Comparison of ENCODE assay signal across 19 cellular contexts in the genomic region with DNA sequence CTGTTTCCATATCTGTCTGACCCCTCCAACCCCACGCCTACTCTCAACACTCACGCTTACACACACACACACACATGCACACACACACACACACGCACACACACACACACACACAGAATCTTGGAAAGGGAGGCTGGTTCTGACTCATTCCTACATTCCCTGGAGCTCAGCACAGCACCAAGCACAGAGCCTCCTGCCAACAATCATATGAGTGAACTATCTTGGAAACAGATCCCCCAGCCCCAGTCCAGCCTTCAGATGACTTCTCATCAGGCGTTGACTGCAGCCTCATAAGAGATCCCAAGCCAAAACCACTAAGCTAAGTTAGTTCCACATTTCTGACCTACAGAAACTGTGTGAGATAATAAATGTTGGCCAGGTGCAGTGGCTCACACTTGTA. TPM values are rescaled to one million over a fixed set of nuclear protein-coding genes. Genes with fewer than 3 reads are reported as not detected.
DNase-seq lines count a peak whose midpoint lies in the region; ATAC-seq and TF ChIP-seq lines count a peak whose summit lies in the region.
"Had no signal": no experiment of that assay in that cellular context is flagged by ENCODE, and none has a peak within 500 bp of the region (broad histone marks: within the 10 kb centered on the region; RNA-seq: fewer than 3 reads in every experiment).

No MANE protein-coding gene starts in this region.

- H3K9ac ChIP-seq in BLaER1 treated with 17β-estradiol and CSF1 and Interleukin-3, amounts not matched to agents 10 nM and 100 nM = no peak overlapping the region

- peak overlapping the region in 9 of 11 experiments; percentile 21 to 92 (median 86); a peak in 12 of 22 replicates for H3K4me2 ChIP-seq in BLaER1 treated with 17β-estradiol and CSF1 and Interleukin-3, amounts not matched to agents 10 nM and 100 nM
- no peak overlapping the region for H3K4me2 ChIP-seq in hepatocyte

- H2AFZ ChIP-seq in hepatocyte = no peak overlapping the region

- WGBS in hepatocyte (ENCODE audit: low lambda C conversion rate, missing lambda C conversion rate) = 80% methylated on average over 4 of the region's 4 CpGs

- H3K27ac ChIP-seq in BLaER1 treated with 17β-estradiol and CSF1 and Interleukin-3, amounts not matched to agents 10 nM and 100 nM = peak overlapping the region in 10 of 11 experiments; percentile 53 to 96 (median 90); a peak in 19 of 22 replicates
- H3K27ac ChIP-seq in hepatocyte = no peak overlapping the region
- H3K27ac ChIP-seq: coronary artery, esophagus muscularis mucosa, Peyer's patch, suprapubic skin had no signal

- H3K9me2 ChIP-seq in hepatocyte (replicated peaks; ENCODE audit: insufficient read depth) = no peaks in the 10 kb centered on the region

- peaks cover 7% of the 10 kb centered on the region for H3K4me1 Mint-ChIP-seq in activated T-cell treated with anti-CD3 and anti-CD28 coated beads, Interleukin-2, amount 50 U/mL, for 72 hours (ENCODE audit: low read depth)
- H3K4me1 Mint-ChIP-seq in activated T-helper 2 cell treated with anti-CD3 and anti-CD28 coated beads, Interferon-gamma antibody, Interleukin-2, Interleukin-4, amounts not matched to agents 10 μg/mL and 5 μg/mL and 100 μg/mL, durations not matched to agents 14 hours and 24 hours and 36 hours (ENCODE audit: low read depth) = no peaks in the 10 kb centered on the region
- H3K4me1 Mint-ChIP-seq: activated CD4-positive, alpha-beta T cell treated with anti-CD3 and anti-CD28 coated beads for 36 hours had no signal

- TF ChIP-seq CTCF in hepatocyte (IDR thresholded peaks at IDR 0.05; ENCODE audit: poor library complexity) = no peak

- peak overlapping the region in 1 of 2 donors; percentile 21 for H3K4me3 Mint-ChIP-seq in activated T-cell treated with anti-CD3 and anti-CD28 coated beads, Interleukin-2, amount 50 U/mL, for 72 hours
- no peak overlapping the region for H3K4me3 Mint-ChIP-seq in activated T-helper 2 cell treated with anti-CD3 and anti-CD28 coated beads, Interferon-gamma antibody, Interleukin-2, Interleukin-4, amounts not matched to agents 10 μg/mL and 5 μg/mL and 100 μg/mL, durations not matched to agents 14 hours and 24 hours and 36 hours (ENCODE audit: low read depth)
- H3K4me3 Mint-ChIP-seq: activated CD4-positive, alpha-beta T cell treated with anti-CD3 and anti-CD28 coated beads for 36 hours; activated T-cell treated with anti-CD3 and anti-CD28 coated beads, Interleukin-2, amount 50 U/mL, for 24 hours had no signal

- H3K27ac Mint-ChIP-seq in activated T-cell treated with anti-CD3 and anti-CD28 coated beads, Interleukin-2, amount 50 U/mL, for 72 hours = no peak overlapping the region
- no peak overlapping the region for H3K27ac Mint-ChIP-seq in activated T-helper 2 cell treated with anti-CD3 and anti-CD28 coated beads, Interferon-gamma antibody, Interleukin-2, Interleukin-4, amounts not matched to agents 10 μg/mL and 5 μg/mL and 100 μg/mL, durations not matched to agents 14 hours and 24 hours and 36 hours
- H3K27ac Mint-ChIP-seq: activated CD4-positive, alpha-beta T cell treated with anti-CD3 and anti-CD28 coated beads for 36 hours; activated T-cell treated with anti-CD3 and anti-CD28 coated beads, Interleukin-2, amount 50 U/mL, for 24 hours had no signal

- in situ Hi-C loops in KBM-7 (cut with MboI; ENCODE audit: low pct_unique_long_range_greater_than_20kb, low sequenced_read_pairs) = loop anchor here (10.0 kb wide), 1 partner anchor 57 kb away; no protein-coding TSS in a partner anchor

- peaks cover 68% of the 10 kb centered on the region for H3K27me3 Mint-ChIP-seq in activated T-cell treated with anti-CD3 and anti-CD28 coated beads, Interleukin-2, amount 50 U/mL, for 72 hours (ENCODE audit: low read depth)
- H3K27me3 Mint-ChIP-seq in activated T-helper 2 cell treated with anti-CD3 and anti-CD28 coated beads, Interferon-gamma antibody, Interleukin-2, Interleukin-4, amounts not matched to agents 10 μg/mL and 5 μg/mL and 100 μg/mL, durations not matched to agents 14 hours and 24 hours and 36 hours (ENCODE audit: low read depth) = peaks cover 36% of the 10 kb centered on the region

- intact Hi-C loops in activated T-helper 2 cell treated with anti-CD3 and anti-CD28 coated beads, Interferon-gamma antibody, Interleukin-2, Interleukin-4, amounts not matched to agents 10 μg/mL and 5 μg/mL and 100 μg/mL, durations not matched to agents 14 hours and 24 hours and 36 hours (cut with micrococcal nuclease) = loop anchor here (10.0 kb wide), 1 partner anchor 57 kb away; no protein-coding TSS in a partner anchor

- H4K20me1 ChIP-seq in BLaER1 treated with 17β-estradiol and CSF1 and Interleukin-3, amounts not matched to agents 10 nM and 100 nM = no peaks in the 10 kb centered on the region
- no peaks in the 10 kb centered on the region for H4K20me1 ChIP-seq in hepatocyte (ENCODE audit: insufficient read depth, poor library complexity, severe bottlenecking)

- peak; percentile 50 for DNase-seq in KBM-7
- peak; percentile 53 for DNase-seq in amniotic epithelial cell (ENCODE audit: low read depth)
- peak; percentile 41 for DNase-seq in fibroblast of the conjunctiva (ENCODE audit: low read depth)
- DNase-seq in activated T-cell treated with anti-CD3 and anti-CD28 coated beads, Interleukin-2, amount 50 U/mL, for 72 hours = no peak
- no peak for DNase-seq in hepatocyte (ENCODE audit: low spot score)
- DNase-seq in activated T-helper 2 cell treated with anti-CD3 and anti-CD28 coated beads, Interferon-gamma antibody, Interleukin-2, Interleukin-4, amounts not matched to agents 10 μg/mL and 5 μg/mL and 100 μg/mL, durations not matched to agents 14 hours and 24 hours and 36 hours (ENCODE audit: low spot score) = no peak
- DNase-seq: activated CD4-positive, alpha-beta T cell treated with anti-CD3 and anti-CD28 coated beads for 36 hours; activated T-cell treated with anti-CD3 and anti-CD28 coated beads, Interleukin-2, amount 50 U/mL, for 24 hours; DMS 273 treated with DMSO at 0.1 percent for 48 hours; midbrain; NCI-H146; NCI-H446 treated with DMSO at 0.1 percent for 48 hours; Peyer's patch; T-helper 2 cell had no signal

- no peaks in the 10 kb centered on the region for H3K36me3 Mint-ChIP-seq in activated T-cell treated with anti-CD3 and anti-CD28 coated beads, Interleukin-2, amount 50 U/mL, for 72 hours (ENCODE audit: insufficient read depth in 2 of 2)
- no peaks in the 10 kb centered on the region for H3K36me3 Mint-ChIP-seq in activated T-helper 2 cell treated with anti-CD3 and anti-CD28 coated beads, Interferon-gamma antibody, Interleukin-2, Interleukin-4, amounts not matched to agents 10 μg/mL and 5 μg/mL and 100 μg/mL, durations not matched to agents 14 hours and 24 hours and 36 hours (ENCODE audit: low read depth)

- no peaks in the 10 kb centered on the region for H3K36me3 ChIP-seq in BLaER1 treated with 17β-estradiol and CSF1 and Interleukin-3, amounts not matched to agents 10 nM and 100 nM
- H3K36me3 ChIP-seq in hepatocyte (replicated peaks; ENCODE audit: insufficient read depth, low read depth) = no peaks in the 10 kb centered on the region
- H3K36me3 ChIP-seq: esophagus muscularis mucosa, Peyer's patch, suprapubic skin had no signal

- no peak for ATAC-seq in activated T-cell treated with anti-CD3 and anti-CD28 coated beads, Interleukin-2, amount 50 U/mL, for 72 hours (replicated peaks in 1 of 2)
- ATAC-seq in HG03457 (IDR thresholded peaks at IDR 0.05; ENCODE audit: unreplicated experiment) = no peak
- ATAC-seq: activated CD4-positive, alpha-beta T cell treated with anti-CD3 and anti-CD28 coated beads for 36 hours had no signal

- peak overlapping the region in 1 of 10 experiments; percentile 1; a peak in 2 of 20 replicates for H3K4me3 ChIP-seq in BLaER1 treated with 17β-estradiol and CSF1 and Interleukin-3, amounts not matched to agents 10 nM and 100 nM
- no peak overlapping the region for H3K4me3 ChIP-seq in hepatocyte
- H3K4me3 ChIP-seq: coronary artery, esophagus muscularis mucosa, Peyer's patch, suprapubic skin had no signal

- no peaks in the 10 kb centered on the region for H3K27me3 ChIP-seq in BLaER1 treated with 17β-estradiol and CSF1 and Interleukin-3, amounts not matched to agents 10 nM and 100 nM
- H3K27me3 ChIP-seq in hepatocyte = peaks cover 66% of the 10 kb centered on the region
- H3K27me3 ChIP-seq: Peyer's patch had no signal

- H3K4me1 ChIP-seq in BLaER1 treated with 17β-estradiol and CSF1 and Interleukin-3, amounts not matched to agents 10 nM and 100 nM = peaks cover 85 to 98% (median 96%) of the 10 kb centered on the region in 10 experiments
- no peaks in the 10 kb centered on the region for H3K4me1 ChIP-seq in hepatocyte (ENCODE audit: insufficient read depth)
- H3K4me1 ChIP-seq: esophagus muscularis mucosa, Peyer's patch had no signal

- peaks cover 0 to 16% (median 11%) of the 10 kb centered on the region in 11 experiments; a peak in 16 of 22 replicates for H3K9me3 ChIP-seq in BLaER1 treated with 17β-estradiol and CSF1 and Interleukin-3, amounts not matched to agents 10 nM and 100 nM (replicated peaks in 1 of 11)
- H3K9me3 ChIP-seq in hepatocyte (ENCODE audit: low read depth) = no peaks in the 10 kb centered on the region
- H3K9me3 ChIP-seq: esophagus muscularis mucosa, Peyer's patch, suprapubic skin had no signal

- no peaks in the 10 kb centered on the region for H3K79me2 ChIP-seq in hepatocyte

- H3K9me3 Mint-ChIP-seq in activated T-cell treated with anti-CD3 and anti-CD28 coated beads, Interleukin-2, amount 50 U/mL, for 72 hours = no peaks in the 10 kb centered on the region
- no peaks in the 10 kb centered on the region for H3K9me3 Mint-ChIP-seq in activated T-helper 2 cell treated with anti-CD3 and anti-CD28 coated beads, Interferon-gamma antibody, Interleukin-2, Interleukin-4, amounts not matched to agents 10 μg/mL and 5 μg/mL and 100 μg/mL, durations not matched to agents 14 hours and 24 hours and 36 hours
- H3K9me3 Mint-ChIP-seq: activated T-cell treated with anti-CD3 and anti-CD28 coated beads, Interleukin-2, amount 50 U/mL, for 24 hours had no signal

RNA-seq across cellular contexts. Expression of a gene that starts 14.1 kb away (rescaled TPM):
- total RNA-seq in activated T-cell treated with anti-CD3 and anti-CD28 coated beads, Interleukin-2, amount 50 U/mL, for 72 hours = 1 to 10 TPM in 1 of 2 donors, under 1 TPM in 1; 0.50 to 1.1 TPM
- 0.44 and 2.2 TPM in 2 replicates for total RNA-seq in hepatocyte
- polyA plus RNA-seq in hepatocyte = 0.54 and 0.90 TPM in 2 replicates
- total RNA-seq in activated T-helper 2 cell treated with anti-CD3 and anti-CD28 coated beads, Interferon-gamma antibody, Interleukin-2, Interleukin-4, amounts not matched to agents 10 μg/mL and 5 μg/mL and 100 μg/mL, durations not matched to agents 14 hours and 24 hours and 36 hours = not detected in 2 replicates
- total RNA-seq: activated CD4-positive, alpha-beta T cell treated with anti-CD3 and anti-CD28 coated beads for 36 hours had no signal

RNA-seq across cellular contexts. Expression of a gene that starts 27.7 kb away (rescaled TPM):
- not detected for total RNA-seq in activated T-cell treated with anti-CD3 and anti-CD28 coated beads, Interleukin-2, amount 50 U/mL, for 72 hours
- 0.77 and 0.80 TPM in 2 replicates for total RNA-seq in hepatocyte
- 0.56 and 1.0 TPM in 2 replicates for polyA plus RNA-seq in hepatocyte
- not detected in 2 replicates for total RNA-seq in activated T-helper 2 cell treated with anti-CD3 and anti-CD28 coated beads, Interferon-gamma antibody, Interleukin-2, Interleukin-4, amounts not matched to agents 10 μg/mL and 5 μg/mL and 100 μg/mL, durations not matched to agents 14 hours and 24 hours and 36 hours
- total RNA-seq: activated CD4-positive, alpha-beta T cell treated with anti-CD3 and anti-CD28 coated beads for 36 hours had no signal

Comparison
In these comparisons a context has a peak if more than half of its experiments do, and no peak if none do; other contexts are left out.
1. DNase-seq: peak in KBM-7 (single experiment), amniotic epithelial cell (single experiment) and fibroblast of the conjunctiva (single experiment); none in activated T-cell treated with anti-CD3 and anti-CD28 coated beads, Interleukin-2, amount 50 U/mL, for 72 hours (0 of 2), hepatocyte (single experiment) and activated T-helper 2 cell treated with anti-CD3 and anti-CD28 coated beads, Interferon-gamma antibody, Interleukin-2, Interleukin-4, amounts not matched to agents 10 μg/mL and 5 μg/mL and 100 μg/mL, durations not matched to agents 14 hours and 24 hours and 36 hours (single experiment).